In genomic region chr16:26668026-26668425, GRCh38 we compare ENCODE assay signal across 16 cellular contexts.
A peak's percentile ranks its signal among the peaks of the same experiment; 100 is the strongest.
DNase-seq lines count a peak whose midpoint lies in the region; ATAC-seq and TF ChIP-seq lines count a peak whose summit lies in the region.
"Had no signal": no experiment of that assay in that cellular context is flagged by ENCODE, and none has a peak within 500 bp of the region (broad histone marks: within the 10 kb centered on the region; RNA-seq: fewer than 3 reads in every experiment).

No MANE protein-coding gene starts in this region.

- intact Hi-C loops in A673 (cut with micrococcal nuclease; ENCODE audit: unreplicated experiment) = no loop called here
- intact Hi-C loops in OCI-LY7 (cut with micrococcal nuclease; ENCODE audit: unreplicated experiment) = no loop called here
- intact Hi-C loops in activated T-helper 1 cell treated with anti-CD3 and anti-CD28 coated beads, Interleukin-12 subunit alpha, Interleukin-12 subunit beta, Interleukin-2, Interleukin-4 antibody, amounts not matched to agents 30 ng/mL and 10 ng/mL and 1 ng/mL, durations not matched to agents 14 hours and 24 hours and 36 hours (cut with micrococcal nuclease) = loop anchor here (5.0 kb wide), 1 partner anchor 124 kb away; no protein-coding TSS in a partner anchor
- intact Hi-C loops in mucosa of descending colon (cut with DNase I, micrococcal nuclease) = no loop called here

- H3K27ac ChIP-seq in A673 (ENCODE audit: low read depth, low read length, poor library complexity, severe bottlenecking) (peak overlapping the region; percentile 81), OCI-LY7 (ENCODE audit: low read depth, low read length, poor library complexity, severe bottlenecking) (no peak overlapping the region), suprapubic skin (no peak overlapping the region)
- H3K27ac ChIP-seq: 22Rv1, BLaER1 had no signal

- peaks cover 51% of the 10 kb centered on the region for H3K4me1 Mint-ChIP-seq in activated T-helper 1 cell treated with anti-CD3 and anti-CD28 coated beads, Interleukin-12 subunit alpha, Interleukin-12 subunit beta, Interleukin-2, Interleukin-4 antibody, amounts not matched to agents 30 ng/mL and 10 ng/mL and 1 ng/mL, durations not matched to agents 14 hours and 24 hours and 36 hours (ENCODE audit: low read depth)
- peaks cover 10% of the 10 kb centered on the region for H3K4me1 Mint-ChIP-seq in mesothelial cell of epicardium

- no peak for ATAC-seq in GM19395 (IDR thresholded peaks at IDR 0.05; ENCODE audit: unreplicated experiment)
- no peak for ATAC-seq in mucosa of descending colon

- H3K27me3 Mint-ChIP-seq in activated T-helper 1 cell treated with anti-CD3 and anti-CD28 coated beads, Interleukin-12 subunit alpha, Interleukin-12 subunit beta, Interleukin-2, Interleukin-4 antibody, amounts not matched to agents 30 ng/mL and 10 ng/mL and 1 ng/mL, durations not matched to agents 14 hours and 24 hours and 36 hours (ENCODE audit: insufficient read depth) = no peaks in the 10 kb centered on the region
- H3K27me3 Mint-ChIP-seq in mesothelial cell of epicardium (ENCODE audit: low read depth) = peaks cover 8% of the 10 kb centered on the region

- no peaks in the 10 kb centered on the region for H3K9me2 ChIP-seq in OCI-LY7 (ENCODE audit: insufficient read depth, low read length)

- H3K27ac Mint-ChIP-seq in activated T-helper 1 cell treated with anti-CD3 and anti-CD28 coated beads, Interleukin-12 subunit alpha, Interleukin-12 subunit beta, Interleukin-2, Interleukin-4 antibody, amounts not matched to agents 30 ng/mL and 10 ng/mL and 1 ng/mL, durations not matched to agents 14 hours and 24 hours and 36 hours = peak overlapping the region; percentile 26
- H3K27ac Mint-ChIP-seq in mesothelial cell of epicardium = peak overlapping the region; percentile 27

- H3K4me3 Mint-ChIP-seq in activated T-helper 1 cell treated with anti-CD3 and anti-CD28 coated beads, Interleukin-12 subunit alpha, Interleukin-12 subunit beta, Interleukin-2, Interleukin-4 antibody, amounts not matched to agents 30 ng/mL and 10 ng/mL and 1 ng/mL, durations not matched to agents 14 hours and 24 hours and 36 hours = no peak overlapping the region
- H3K4me3 Mint-ChIP-seq in mesothelial cell of epicardium = no peak overlapping the region
- H3K4me3 Mint-ChIP-seq: CD8-positive, alpha-beta memory T cell had no signal

- H3K36me3 Mint-ChIP-seq in activated T-helper 1 cell treated with anti-CD3 and anti-CD28 coated beads, Interleukin-12 subunit alpha, Interleukin-12 subunit beta, Interleukin-2, Interleukin-4 antibody, amounts not matched to agents 30 ng/mL and 10 ng/mL and 1 ng/mL, durations not matched to agents 14 hours and 24 hours and 36 hours (ENCODE audit: low read depth) = peaks cover 7% of the 10 kb centered on the region
- no peaks in the 10 kb centered on the region for H3K36me3 Mint-ChIP-seq in mesothelial cell of epicardium

- TF ChIP-seq CTCF in A673 (conservative IDR thresholded peaks at IDR 0.05; ENCODE audit: low read depth, low read length) = no peak
- TF ChIP-seq CTCF in OCI-LY7 (conservative IDR thresholded peaks at IDR 0.05; ENCODE audit: low read length) = no peak
- TF ChIP-seq CTCF in mesothelial cell of epicardium (IDR thresholded peaks at IDR 0.05; ENCODE audit: unreplicated experiment) = no peak
- TF ChIP-seq CTCF in mucosa of descending colon (IDR thresholded peaks at IDR 0.05) = no peak
- TF ChIP-seq CTCF in suprapubic skin (IDR thresholded peaks at IDR 0.05) = no peak

- H3K9me3 ChIP-seq in A673 (ENCODE audit: low read depth, low read length, poor library complexity, severe bottlenecking) = no peaks in the 10 kb centered on the region
- 0 out of 2 replicates have a peak, but pooled peaks cover under 1% of the 10 kb centered on the region for H3K9me3 ChIP-seq in OCI-LY7 (ENCODE audit: low read length)
- no peaks in the 10 kb centered on the region for H3K9me3 ChIP-seq in mucosa of descending colon
- no peaks in the 10 kb centered on the region for H3K9me3 ChIP-seq in suprapubic skin
- H3K9me3 ChIP-seq: BLaER1, Caco-2 had no signal

- H3K4me1 ChIP-seq in A673 (ENCODE audit: insufficient read depth, low read length, poor library complexity, severe bottlenecking) (peaks cover 54% of the 10 kb centered on the region), OCI-LY7 (ENCODE audit: insufficient read depth, low read length, poor library complexity, severe bottlenecking) (peaks cover 33% of the 10 kb centered on the region), mucosa of descending colon (ENCODE audit: low read depth) (no peaks in the 10 kb centered on the region), suprapubic skin (no peaks in the 10 kb centered on the region)
- H3K4me1 ChIP-seq: Caco-2 had no signal

- H3K4me3 ChIP-seq in A673 (ENCODE audit: low read depth, low read length, poor library complexity, severe bottlenecking) (no peak overlapping the region), OCI-LY7 (ENCODE audit: low read depth, low read length, poor library complexity, severe bottlenecking) (no peak overlapping the region), mucosa of descending colon (no peak overlapping the region), suprapubic skin (no peak overlapping the region)
- H3K4me3 ChIP-seq: BLaER1 had no signal

- H4K20me1 ChIP-seq in OCI-LY7 (ENCODE audit: insufficient read depth, low read length) = no peaks in the 10 kb centered on the region
- H4K20me1 ChIP-seq: BLaER1 had no signal

- peak overlapping the region; percentile 14; the same call in 1 of the 2 replicates for H2AFZ ChIP-seq in OCI-LY7 (ENCODE audit: low read length)

- no peaks in the 10 kb centered on the region for H3K79me2 ChIP-seq in OCI-LY7 (ENCODE audit: insufficient read depth, low read depth, low read length)

- H3K36me3 ChIP-seq in A673 (ENCODE audit: insufficient read depth, low read length, poor library complexity, severe bottlenecking) (no peaks in the 10 kb centered on the region), OCI-LY7 (ENCODE audit: insufficient read depth, low read length) (no peaks in the 10 kb centered on the region), mucosa of descending colon (ENCODE audit: low read depth) (no peaks in the 10 kb centered on the region), suprapubic skin (no peaks in the 10 kb centered on the region)
- H3K36me3 ChIP-seq: BLaER1 had no signal

- H3K9me3 Mint-ChIP-seq in activated T-helper 1 cell treated with anti-CD3 and anti-CD28 coated beads, Interleukin-12 subunit alpha, Interleukin-12 subunit beta, Interleukin-2, Interleukin-4 antibody, amounts not matched to agents 30 ng/mL and 10 ng/mL and 1 ng/mL, durations not matched to agents 14 hours and 24 hours and 36 hours = peaks cover 28% of the 10 kb centered on the region
- peaks cover 6% of the 10 kb centered on the region for H3K9me3 Mint-ChIP-seq in mesothelial cell of epicardium

- POLR2A ChIA-PET in A673 (lab: Charles Lee; ENCODE audit: low non-redundant PET) = no interaction called here
- POLR2A ChIA-PET in OCI-LY7 (lab: Charles Lee) = no interaction called here

- BruUV-seq in A673 (replicated peaks; lab: Mats Ljungman, UMichigan) (no TSS peak), OCI-LY7 (replicated peaks; lab: Mats Ljungman, UMichigan) (no TSS peak)

- DNase-seq in A673 (ENCODE audit: low spot score) (peak; percentile 93), OCI-LY7 (ENCODE audit: low spot score) (no peak), mesothelial cell of epicardium (ENCODE audit: low spot score in 2 of 2, unreplicated experiment in 2 of 2) (no peak), mucosa of descending colon (no peak), NCI-H526 treated with DMSO at 0.1 percent for 48 hours (lab: John Stamatoyannopoulos, UW) (no peak), suprapubic skin (ENCODE audit: low spot score in 2 of 2) (no peak)
- DNase-seq in activated T-helper 1 cell treated with anti-CD3 and anti-CD28 coated beads, Interleukin-12 subunit alpha, Interleukin-12 subunit beta, Interleukin-2, Interleukin-4 antibody, amounts not matched to agents 30 ng/mL and 10 ng/mL and 1 ng/mL, durations not matched to agents 14 hours and 24 hours and 36 hours (ENCODE audit: low spot score) = no peak
- DNase-seq: AML-193; Caco-2; CD8-positive, alpha-beta memory T cell; DND-41; GDM1; HCEC 1CT had no signal

- no peak for TF ChIP-seq POLR2A in suprapubic skin (IDR thresholded peaks at IDR 0.05)

- CTCF ChIA-PET in A673 (lab: Charles Lee) = interaction anchor here (0.5 kb wide), 1 partner anchor 1443 kb away, joined by 4 read pairs; no protein-coding TSS in a partner anchor
- CTCF ChIA-PET in OCI-LY7 (lab: Charles Lee; ENCODE audit: unreplicated experiment) = no interaction called here

- H3K4me2 ChIP-seq in OCI-LY7 (ENCODE audit: low read length) = no peak overlapping the region
- H3K4me2 ChIP-seq: BLaER1 had no signal

- H3K27me3 ChIP-seq in A673 (replicated peaks; ENCODE audit: insufficient read depth, low read depth, low read length, poor library complexity) (no peaks in the 10 kb centered on the region), suprapubic skin (peaks cover 6% of the 10 kb centered on the region)
- H3K27me3 ChIP-seq: BLaER1 had no signal

- WGBS in suprapubic skin = 41% methylated on average over 8 of the region's 8 CpGs

- no peak for TF ChIP-seq EP300 in suprapubic skin (IDR thresholded peaks at IDR 0.05)
